1 cellular context compared by ENCODE assay signal in genomic region chr11:3147626-3148025, GRCh38.
TF ChIP-seq lines count a peak whose summit lies in the region.

No MANE protein-coding gene starts in this region.

TF ChIP-seq in WTC11, 78 proteins besides CTCF, POLR2A, EP300 and RAD21 (continued from another document):
- no peak for TF ChIP-seq STAT6 (CRISPR knock-in tag; conservative IDR thresholded peaks at IDR 0.05; ENCODE audit: low read depth)
- TF ChIP-seq IRF2 (CRISPR knock-in tag; IDR thresholded peaks at IDR 0.05; ENCODE audit: borderline replicate concordance, low read depth), result no peak
- TF ChIP-seq ATF6 (CRISPR knock-in tag; IDR thresholded peaks at IDR 0.05), result no peak
- TF ChIP-seq KAT7 (CRISPR knock-in tag; IDR thresholded peaks at IDR 0.05; ENCODE audit: borderline replicate concordance), result no peak
- TF ChIP-seq USF1 (CRISPR knock-in tag; IDR thresholded peaks at IDR 0.05), result no peak
- no peak for TF ChIP-seq GTF2I (CRISPR knock-in tag; conservative IDR thresholded peaks at IDR 0.05)
- TF ChIP-seq CREB1 (CRISPR knock-in tag; IDR thresholded peaks at IDR 0.05), result no peak
- TF ChIP-seq E2F1 (CRISPR knock-in tag; IDR thresholded peaks at IDR 0.05), result no peak
- TF ChIP-seq PRDM15 (CRISPR knock-in tag; IDR thresholded peaks at IDR 0.05), result no peak
- no peak for TF ChIP-seq AR (CRISPR knock-in tag; IDR thresholded peaks at IDR 0.05)
TF ChIP-seq in WTC11: peak in this region for 0.
